Comparison of ENCODE assay signal across 8 cellular contexts in genomic region chr11:14892577-14892976, GRCh38. TPM values are rescaled to one million over a fixed set of nuclear protein-coding genes. Genes with fewer than 3 reads are reported as not detected.
DNase-seq lines count a peak whose midpoint lies in the region; ATAC-seq, FAIRE-seq and TF ChIP-seq lines count a peak whose summit lies in the region.

No MANE protein-coding gene starts in this region.

- H3K9me3 ChIP-seq in A549 (no peaks in the 10 kb centered on the region), HUES48 (ENCODE audit: control insufficient read depth, insufficient read depth, low read length) (no peaks in the 10 kb centered on the region), muscle layer of colon (ENCODE audit: low read length) (no peaks in the 10 kb centered on the region)

- peaks cover 11% of the 10 kb centered on the region; the same call in 1 of the 3 replicates for H3K4me1 ChIP-seq in A549
- 0 out of 2 replicates have a peak, but pooled peaks cover 2% of the 10 kb centered on the region for H3K4me1 ChIP-seq in HUES48 (ENCODE audit: control insufficient read depth, insufficient read depth, low read length)
- no peaks in the 10 kb centered on the region for H3K4me1 ChIP-seq in muscle layer of colon (ENCODE audit: insufficient read depth, low read length)

- CTCF ChIA-PET in A549 (lab: Yijun Ruan, JAX), result interaction anchor here (0.6 to 7.8 kb wide), 5 partner anchors 10 to 347 kb away, joined by 3 to 124 read pairs (median 5); no protein-coding TSS in a partner anchor

- no peak for TF ChIP-seq EP300 in A549 (IDR thresholded peaks at IDR 0.05)

- no peak for TF ChIP-seq CTCF in A549 (IDR thresholded peaks at IDR 0.05)
- TF ChIP-seq CTCF in bronchial epithelial cell (IDR thresholded peaks at IDR 0.05; ENCODE audit: insufficient read depth, low read length, severe bottlenecking), result no peak

- WGBS in A549 (ENCODE audit: missing lambda C conversion rate), result 90% methylated on average over 2 of the region's 2 CpGs

- no peaks in the 10 kb centered on the region for H3K36me3 ChIP-seq in HUES48 (ENCODE audit: control insufficient read depth, insufficient read depth, low read length)
- no peaks in the 10 kb centered on the region for H3K36me3 ChIP-seq in bronchial epithelial cell (ENCODE audit: control insufficient read depth, insufficient read depth, low read length)
- no peaks in the 10 kb centered on the region for H3K36me3 ChIP-seq in muscle layer of colon (ENCODE audit: insufficient read depth, low read length)

- H3K4me2 ChIP-seq in A549, result peak overlapping the region; percentile 68

- H3K9ac ChIP-seq in HUES48 (ENCODE audit: low read depth, low read length), result no peak overlapping the region
- H3K9ac ChIP-seq in muscle layer of colon (ENCODE audit: low read length), result no peak overlapping the region

- no peak for ATAC-seq in A549
- ATAC-seq in GM18909 (IDR thresholded peaks at IDR 0.05; ENCODE audit: poor library complexity, unreplicated experiment), result no peak

- H3K4me3 ChIP-seq in A549 (peak overlapping the region; percentile 55), HUES48 (ENCODE audit: low read depth, low read length) (peak overlapping the region; percentile 76), bronchial epithelial cell (ENCODE audit: low read depth, low read length) (peak overlapping the region; percentile 87), muscle layer of colon (ENCODE audit: low read depth in 1 of 2, low read length in 2 of 2) (peak overlapping the region; percentile 35 to 72)

- DNase-seq in A549 (ENCODE audit: low read depth in 1 of 2, low spot score in 1 of 2), result no peak
- DNase-seq in bronchial epithelial cell (ENCODE audit: low read depth), result no peak
- no peak for DNase-seq in NCI-H82 treated with DMSO at 0.1 percent for 48 hours (lab: John Stamatoyannopoulos, UW; ENCODE audit: unreplicated experiment)
- DNase-seq in kidney glomerular epithelial cell (lab: John Stamatoyannopoulos, UW), result no peak
- no peak for DNase-seq in NCI-H2081 (lab: John Stamatoyannopoulos, UW)

- no peak for TF ChIP-seq RAD21 in A549 (conservative IDR thresholded peaks at IDR 0.05 in 1 of 2, IDR thresholded peaks at IDR 0.05 in 1 of 2)

- H3K27ac ChIP-seq in A549, result 0 out of 6 replicates have a peak overlapping the region, but pooled peaks of 1 of the 2 experiments have one; percentile 26
- H3K27ac ChIP-seq in HUES48 (ENCODE audit: low read depth, low read length), result no peak overlapping the region
- H3K27ac ChIP-seq in muscle layer of colon (ENCODE audit: low read depth, low read length), result no peak overlapping the region

- POLR2A ChIA-PET in A549 (lab: Yijun Ruan, JAX), result interaction anchor here (1.0 to 1.6 kb wide), 6 partner anchors 15 to 372 kb away, joined by 3 to 11 read pairs (median 5); partner anchors contain the start of genes PDE3B and PSMA1

- peaks cover 20% of the 10 kb centered on the region for H3K27me3 ChIP-seq in HUES48 (ENCODE audit: control insufficient read depth, insufficient read depth, low read length)
- H3K27me3 ChIP-seq in bronchial epithelial cell (ENCODE audit: control insufficient read depth, insufficient read depth, low read length), result no peaks in the 10 kb centered on the region
- no peaks in the 10 kb centered on the region for H3K27me3 ChIP-seq in muscle layer of colon (ENCODE audit: control insufficient read depth in 1 of 2, insufficient read depth in 2 of 2, low read length in 2 of 2)

- FAIRE-seq in A549 (lab: Jason Lieb, UNC) (no peak), bronchial epithelial cell (lab: Jason Lieb, UNC) (no peak)

- TF ChIP-seq POLR2A in A549 (IDR thresholded peaks at IDR 0.05; ENCODE audit: low read length), result no peak

TF ChIP-seq in A549, 52 proteins besides CTCF, POLR2A, EP300 and RAD21:
- TF ChIP-seq NR3C1 (IDR thresholded peaks at IDR 0.05) (no peak), NFE2L2 (conservative IDR thresholded peaks at IDR 0.05; ENCODE audit: low read length) (no peak), PBX3 (IDR thresholded peaks at IDR 0.05) (no peak), SREBF2 (IDR thresholded peaks at IDR 0.05) (no peak), FOXS1 (CRISPR knock-in tag; IDR thresholded peaks at IDR 0.05) (no peak), GATA3 (IDR thresholded peaks at IDR 0.05; ENCODE audit: borderline replicate concordance) (no peak), MAFK (IDR thresholded peaks at IDR 0.05; ENCODE audit: partially characterized antibody) (peak; percentile 70), CBX8 (IDR thresholded peaks at IDR 0.05) (no peak)
- TF ChIP-seq, protein P1, sequence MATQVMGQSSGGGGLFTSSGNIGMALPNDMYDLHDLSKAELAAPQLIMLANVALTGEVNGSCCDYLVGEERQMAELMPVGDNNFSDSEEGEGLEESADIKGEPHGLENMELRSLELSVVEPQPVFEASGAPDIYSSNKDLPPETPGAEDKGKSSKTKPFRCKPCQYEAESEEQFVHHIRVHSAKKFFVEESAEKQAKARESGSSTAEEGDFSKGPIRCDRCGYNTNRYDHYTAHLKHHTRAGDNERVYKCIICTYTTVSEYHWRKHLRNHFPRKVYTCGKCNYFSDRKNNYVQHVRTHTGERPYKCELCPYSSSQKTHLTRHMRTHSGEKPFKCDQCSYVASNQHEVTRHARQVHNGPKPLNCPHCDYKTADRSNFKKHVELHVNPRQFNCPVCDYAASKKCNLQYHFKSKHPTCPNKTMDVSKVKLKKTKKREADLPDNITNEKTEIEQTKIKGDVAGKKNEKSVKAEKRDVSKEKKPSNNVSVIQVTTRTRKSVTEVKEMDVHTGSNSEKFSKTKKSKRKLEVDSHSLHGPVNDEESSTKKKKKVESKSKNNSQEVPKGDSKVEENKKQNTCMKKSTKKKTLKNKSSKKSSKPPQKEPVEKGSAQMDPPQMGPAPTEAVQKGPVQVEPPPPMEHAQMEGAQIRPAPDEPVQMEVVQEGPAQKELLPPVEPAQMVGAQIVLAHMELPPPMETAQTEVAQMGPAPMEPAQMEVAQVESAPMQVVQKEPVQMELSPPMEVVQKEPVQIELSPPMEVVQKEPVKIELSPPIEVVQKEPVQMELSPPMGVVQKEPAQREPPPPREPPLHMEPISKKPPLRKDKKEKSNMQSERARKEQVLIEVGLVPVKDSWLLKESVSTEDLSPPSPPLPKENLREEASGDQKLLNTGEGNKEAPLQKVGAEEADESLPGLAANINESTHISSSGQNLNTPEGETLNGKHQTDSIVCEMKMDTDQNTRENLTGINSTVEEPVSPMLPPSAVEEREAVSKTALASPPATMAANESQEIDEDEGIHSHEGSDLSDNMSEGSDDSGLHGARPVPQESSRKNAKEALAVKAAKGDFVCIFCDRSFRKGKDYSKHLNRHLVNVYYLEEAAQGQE (IDR thresholded peaks at IDR 0.05), result no peak

RNA-seq across cellular contexts. Expression of gene CYP2R1, which starts 0.5 kb away (rescaled TPM):
- 37.9 and 43.8 TPM in 2 replicates for polyA plus RNA-seq in A549 (2011; rRNA removed)
- polyA plus RNA-seq in A549 (2012; cell fraction: cytosol; rRNA removed), result 6.7 and 7.7 TPM in 2 replicates
- polyA plus RNA-seq in A549 (2012; cell fraction: nucleus; rRNA removed), result 5.5 and 7.5 TPM in 2 replicates
- polyA plus RNA-seq in A549 (2017; fragmentation: RNase III; extraction: RNeasy Plus Mini Kit Qiagen cat#74134 plus additional on column Dnase treatment), result 13.3 to 16.4 TPM (median 16.4 TPM) in 3 replicates
- polyA minus RNA-seq in A549 (2011; rRNA and poly(A)+ RNA removed), result 9.8 and 11.9 TPM in 2 replicates
- 24.7 and 50.1 TPM in 2 replicates for total RNA-seq in bronchial epithelial cell
